1 cellular context compared by ENCODE assay signal in genomic region chr17:61565213-61565612, GRCh38.
A peak's percentile ranks its signal among the peaks of the same experiment; 100 is the strongest.
TF ChIP-seq lines count a peak whose summit lies in the region.

No MANE protein-coding gene starts in this region.

TF ChIP-seq in HepG2, 621 proteins besides CTCF, POLR2A, EP300 and RAD21:
- TF ChIP-seq TFE3 (CRISPR knock-in tag; IDR thresholded peaks at IDR 0.05) (no peak), SMARCE1 (IDR thresholded peaks at IDR 0.05; ENCODE audit: borderline replicate concordance) (0 out of 2 replicates have a peak, but pooled peaks have one; percentile 8)
